In the genomic region with DNA sequence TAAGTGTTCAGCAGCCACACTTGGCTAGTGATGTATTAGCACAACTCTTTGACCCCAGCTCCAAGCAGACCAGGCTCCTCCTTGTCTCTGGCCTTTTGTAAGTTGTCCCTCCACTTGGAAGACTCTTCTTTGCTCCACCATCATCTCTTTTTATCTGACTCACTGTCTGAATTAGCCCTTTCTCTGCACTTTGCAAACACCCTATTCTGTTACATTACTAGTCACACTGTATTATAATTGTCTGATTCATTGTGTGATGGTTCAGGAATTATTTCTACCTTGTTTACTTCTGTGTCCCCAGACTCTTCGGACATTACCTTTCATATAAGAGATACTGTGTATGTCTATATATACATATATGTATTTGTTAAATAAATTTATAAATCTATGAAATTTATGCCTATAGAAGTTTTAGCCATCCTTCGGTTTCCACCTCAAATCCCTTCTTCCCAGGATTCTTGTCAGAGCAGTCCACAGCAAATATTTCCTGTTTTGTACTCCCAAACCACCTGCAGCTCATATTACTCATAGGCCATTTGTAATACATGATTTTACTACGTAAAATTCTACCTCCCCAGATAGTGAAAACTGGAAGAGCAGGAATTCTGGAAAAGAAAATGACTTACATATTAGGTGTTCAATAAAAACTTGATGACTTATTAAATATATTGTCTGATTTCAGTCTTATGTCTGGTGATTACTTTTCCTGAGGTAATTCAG, we compare ENCODE assay signal across 26 cellular contexts.
DNase-seq lines count a peak whose midpoint lies in the region; ATAC-seq, FAIRE-seq and TF ChIP-seq lines count a peak whose summit lies in the region.
"Had no signal": no experiment of that assay in that cellular context is flagged by ENCODE, and none has a peak within 500 bp of the region (broad histone marks: within the 10 kb centered on the region; RNA-seq: fewer than 3 reads in every experiment).

No MANE protein-coding gene starts in this region.

- no peaks in the 10 kb centered on the region for H3K9me3 Mint-ChIP-seq in Calu3 (ENCODE audit: low read depth, unreplicated experiment)

- H3K4me1 ChIP-seq in foreskin keratinocyte: peaks cover 18% of the 10 kb centered on the region

- CTCF ChIA-PET in Calu3 (lab: Charles Lee): no interaction called here

- ATAC-seq in foreskin keratinocyte (peak; percentile 80), GM21360 (IDR thresholded peaks at IDR 0.05; ENCODE audit: unreplicated experiment) (no peak)
- ATAC-seq: Panc1, Right ventricle myocardium inferior had no signal

- H3K27me3 Mint-ChIP-seq in Calu3 (ENCODE audit: unreplicated experiment): no peaks in the 10 kb centered on the region
- H3K27me3 Mint-ChIP-seq: CD4-positive, CD25-positive, alpha-beta regulatory T cell had no signal

- peak overlapping the region; percentile 21 for H3K27ac ChIP-seq in foreskin keratinocyte
- H3K27ac ChIP-seq: SJSA1 had no signal

- no peaks in the 10 kb centered on the region for H3K36me3 ChIP-seq in bronchial epithelial cell (ENCODE audit: control insufficient read depth, insufficient read depth, low read length)

- TF ChIP-seq CTCF in Calu3 (IDR thresholded peaks at IDR 0.05; ENCODE audit: unreplicated experiment): no peak
- no peak for TF ChIP-seq CTCF in bronchial epithelial cell (IDR thresholded peaks at IDR 0.05; ENCODE audit: insufficient read depth, low read length, severe bottlenecking)
- TF ChIP-seq CTCF in foreskin keratinocyte (conservative IDR thresholded peaks at IDR 0.05): no peak

- H3K27me3 ChIP-seq in bronchial epithelial cell (ENCODE audit: control insufficient read depth, insufficient read depth, low read length) (no peaks in the 10 kb centered on the region), foreskin keratinocyte (no peaks in the 10 kb centered on the region)
- H3K27me3 ChIP-seq: SJSA1 had no signal

- no peak for FAIRE-seq in bronchial epithelial cell (lab: Jason Lieb, UNC)
- FAIRE-seq: G401.6, GM12892, GM18507 had no signal

- peaks cover 27% of the 10 kb centered on the region for H3K4me1 Mint-ChIP-seq in Calu3 (ENCODE audit: low read depth, unreplicated experiment)

- H3K4me3 Mint-ChIP-seq in Calu3 (ENCODE audit: low read depth, unreplicated experiment): no peak overlapping the region
- H3K4me3 Mint-ChIP-seq: CD4-positive, CD25-positive, alpha-beta regulatory T cell had no signal

- H3K36me3 Mint-ChIP-seq in Calu3 (ENCODE audit: insufficient read depth, unreplicated experiment): peaks cover 29% of the 10 kb centered on the region

- H3K27ac Mint-ChIP-seq in Calu3 (ENCODE audit: unreplicated experiment): peak overlapping the region; percentile 70
- H3K27ac Mint-ChIP-seq: CD4-positive, CD25-positive, alpha-beta regulatory T cell had no signal

- no TSS peak for BruUV-seq in Calu3 (replicated peaks; lab: Mats Ljungman, UMichigan)

- H3K4me3 ChIP-seq in bronchial epithelial cell (ENCODE audit: low read depth, low read length): no peak overlapping the region
- H3K4me3 ChIP-seq: SJSA1 had no signal

- intact Hi-C loops in Calu3 (cut with micrococcal nuclease; ENCODE audit: unreplicated experiment): loop anchor here (5.0 kb wide), 1 partner anchor 34 kb away; no protein-coding TSS in a partner anchor

- DNase-seq in Calu3 (no peak), M059J (ENCODE audit: low read depth) (peak; percentile 55), bronchial epithelial cell (ENCODE audit: low read depth) (peak; percentile 81), foreskin keratinocyte (peak; percentile 18 to 48), NCI-H2227 treated with DMSO at 0.1 percent for 48 hours (lab: John Stamatoyannopoulos, UW) (no peak), D341Med (ENCODE audit: low spot score) (no peak)
- DNase-seq: CD4-positive, CD25-positive, alpha-beta regulatory T cell; COR-L47; GOT3; HCEC 1CT; Kasumi-1; MM.1S; NCI-H1092; NCI-H1436; NCI-H187 treated with DMSO at 0.1 percent for 48 hours; NCI-H2107; NCI-H524; NCI-H774; NK-92 treated with Interleukin-12 subunit alpha and Interleukin-12 subunit beta, amount 100 ng/mL, for 24 hours had no signal

Comparison
In these comparisons a context has a peak if more than half of its experiments do, and no peak if none do; other contexts are left out.
1. DNase-seq: peak in M059J (single experiment), bronchial epithelial cell (single experiment) and foreskin keratinocyte (2 of 2); none in Calu3 (single experiment), NCI-H2227 treated with DMSO at 0.1 percent for 48 hours (single experiment) and D341Med (single experiment).